ENCODE assay signal across 18 cellular contexts in the genomic region with DNA sequence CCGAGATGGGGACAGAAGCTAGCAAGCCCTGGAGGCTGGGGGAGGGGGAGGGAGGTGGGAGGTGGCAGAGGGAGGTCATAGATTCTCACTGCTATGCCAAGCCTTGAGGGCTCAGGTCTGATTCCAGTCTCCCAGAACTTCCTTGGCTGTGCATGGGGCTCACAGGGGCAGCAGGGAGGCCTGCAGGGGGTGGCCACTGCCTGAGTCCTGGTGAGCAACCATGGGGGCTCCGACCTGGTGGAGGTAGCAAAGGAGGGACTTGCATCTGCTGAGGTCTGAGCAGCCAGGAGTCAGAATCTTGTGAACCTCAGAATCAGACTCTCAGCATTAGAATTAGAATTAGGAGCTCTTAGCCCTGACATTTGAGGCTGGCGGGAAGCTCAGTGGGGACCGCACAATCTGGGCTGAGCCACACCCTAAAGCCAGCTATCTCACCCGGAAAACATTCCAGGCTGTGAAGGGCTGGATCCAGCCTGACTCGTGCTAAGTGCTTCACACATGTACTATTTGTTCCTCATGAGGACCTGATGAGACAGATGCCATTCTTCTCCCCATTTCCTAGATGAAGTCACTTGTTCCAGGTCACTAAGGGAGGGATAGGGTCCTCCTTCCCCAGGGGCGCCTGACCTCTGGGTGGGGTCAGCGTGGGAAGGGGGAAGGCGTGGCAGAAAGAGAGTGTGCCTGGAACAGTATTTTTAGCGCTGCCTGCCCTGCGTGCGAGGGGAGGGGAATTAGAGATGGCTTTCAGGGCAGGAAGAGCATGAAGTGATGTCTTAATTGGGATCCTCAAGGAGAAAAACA. TPM values are rescaled to one million over a fixed set of nuclear protein-coding genes. Genes with fewer than 3 reads are reported as not detected.
DNase-seq lines count a peak whose midpoint lies in the region; ATAC-seq and TF ChIP-seq lines count a peak whose summit lies in the region.
"Had no signal": no experiment of that assay in that cellular context is flagged by ENCODE, and none has a peak within 500 bp of the region (broad histone marks: within the 10 kb centered on the region; RNA-seq: fewer than 3 reads in every experiment).

No MANE protein-coding gene starts in this region.

- TF ChIP-seq CTCF in HCT116 (IDR thresholded peaks at IDR 0.05 in 2 of 3, conservative IDR thresholded peaks at IDR 0.05 in 1 of 3; ENCODE audit: borderline replicate concordance in 1 of 3, insufficient read depth in 1 of 3, low read depth in 2 of 3, low read length in 2 of 3) (no peak), epithelial cell of esophagus (IDR thresholded peaks at IDR 0.05; ENCODE audit: insufficient read depth, low read depth, low read length, missing control alignments) (no peak), type B pancreatic cell (conservative IDR thresholded peaks at IDR 0.05) (no peak), mesothelial cell of epicardium (IDR thresholded peaks at IDR 0.05; ENCODE audit: unreplicated experiment) (no peak)

- POLR2A ChIA-PET in HCT116 (lab: Charles Lee): no interaction called here

- 0 out of 2 replicates have a peak overlapping the region, but pooled peaks have one; percentile 14 for H3K9ac ChIP-seq in HCT116 (ENCODE audit: low read length)

- peaks cover 8 to 11% of the 10 kb centered on the region in 2 experiments for H3K4me1 ChIP-seq in HCT116 (ENCODE audit: control insufficient read depth in 1 of 2, insufficient read depth in 2 of 2, low read length in 2 of 2)
- H3K4me1 ChIP-seq: right lobe of liver had no signal

- no peaks in the 10 kb centered on the region for H3K79me2 ChIP-seq in HCT116 (ENCODE audit: insufficient read depth, low read length)

- peak overlapping the region; percentile 54 for H3K4me2 ChIP-seq in HCT116 (ENCODE audit: low read length)

- CTCF ChIA-PET in HCT116 (lab: Charles Lee): no interaction called here

- intact Hi-C loops in HCT116 (cut with micrococcal nuclease): no loop called here

- H3K27me3 Mint-ChIP-seq in type B pancreatic cell: peaks cover 13% of the 10 kb centered on the region
- H3K27me3 Mint-ChIP-seq in mesothelial cell of epicardium (ENCODE audit: low read depth): peaks cover under 1% of the 10 kb centered on the region
- H3K27me3 Mint-ChIP-seq: activated CD8-positive, alpha-beta T cell treated with anti-CD3 and anti-CD28 coated beads for 36 hours had no signal

- no peaks in the 10 kb centered on the region for H3K36me3 ChIP-seq in HCT116 (ENCODE audit: control insufficient read depth in 1 of 2, insufficient read depth in 2 of 2, low read length in 2 of 2)
- H3K36me3 ChIP-seq: right lobe of liver had no signal

- H3K9me2 ChIP-seq in HCT116 (ENCODE audit: insufficient read depth): no peaks in the 10 kb centered on the region

- H3K36me3 Mint-ChIP-seq in type B pancreatic cell: no peaks in the 10 kb centered on the region
- H3K36me3 Mint-ChIP-seq in mesothelial cell of epicardium: no peaks in the 10 kb centered on the region

- TF ChIP-seq RAD21 in HCT116 (IDR thresholded peaks at IDR 0.05; ENCODE audit: low read depth): no peak

- H3K9me3 ChIP-seq in HCT116 (ENCODE audit: control insufficient read depth in 1 of 2, insufficient read depth in 1 of 2, low read depth in 1 of 2, low read length in 2 of 2): no peaks in the 10 kb centered on the region
- H3K9me3 ChIP-seq: right lobe of liver had no signal

- no peak for TF ChIP-seq POLR2A in HCT116 (IDR thresholded peaks at IDR 0.05; ENCODE audit: borderline replicate concordance, extremely low read depth, insufficient read depth, insufficient read length)

- H3K4me3 ChIP-seq in HCT116 (replicated peaks in 1 of 2; ENCODE audit: low read depth in 1 of 2, low read length in 2 of 2) (no peak overlapping the region), epithelial cell of esophagus (ENCODE audit: low read length) (no peak overlapping the region)
- H3K4me3 ChIP-seq: right lobe of liver had no signal

- H2AFZ ChIP-seq in HCT116 (ENCODE audit: low read depth, low read length, poor library complexity, severe bottlenecking): peak overlapping the region; percentile 45

- H3K27me3 ChIP-seq in HCT116 (ENCODE audit: insufficient read depth, low read length): no peaks in the 10 kb centered on the region
- H3K27me3 ChIP-seq: right lobe of liver had no signal

- H3K27ac Mint-ChIP-seq in type B pancreatic cell (peak overlapping the region; percentile 60), mesothelial cell of epicardium (no peak overlapping the region)
- H3K27ac Mint-ChIP-seq: activated CD8-positive, alpha-beta T cell treated with anti-CD3 and anti-CD28 coated beads for 36 hours; activated T-helper 1 cell treated with anti-CD3 and anti-CD28 coated beads, Interleukin-12 subunit alpha, Interleukin-12 subunit beta, Interleukin-2, Interleukin-4 antibody, amounts not matched to agents 30 ng/mL and 10 ng/mL and 1 ng/mL, durations not matched to agents 14 hours and 24 hours and 36 hours had no signal

- RAD21 ChIA-PET in HCT116 (lab: Charles Lee; ENCODE audit: low non-redundant PET in 1 of 2, low total read pairs in 2 of 2, uncharacterized antibody in 2 of 2, unreplicated experiment in 2 of 2): no interaction called here

- no peak overlapping the region for H3K27ac ChIP-seq in HCT116 (ENCODE audit: low read depth, low read length)
- H3K27ac ChIP-seq: C4-2B, epithelial cell of prostate, right lobe of liver had no signal

- no TSS peak for BruUV-seq in HCT116 (replicated peaks; lab: Mats Ljungman, UMichigan)

- H4K20me1 ChIP-seq in HCT116 (ENCODE audit: insufficient read depth): no peaks in the 10 kb centered on the region

- DNase-seq in HCT116 (ENCODE audit: low read depth, low spot score): no peak
- DNase-seq in epithelial cell of esophagus (ENCODE audit: low read depth): peak; percentile 24
- no peak for DNase-seq in left lobe of liver (ENCODE audit: low spot score)
- DNase-seq in type B pancreatic cell (ENCODE audit: extremely low spot score, unreplicated experiment): no peak
- DNase-seq in mesothelial cell of epicardium (ENCODE audit: low spot score in 2 of 2, unreplicated experiment in 2 of 2): no peak
- no peak for DNase-seq in UCSD-AML1 (lab: John Stamatoyannopoulos, UW; ENCODE audit: unreplicated experiment)
- DNase-seq: activated CD8-positive, alpha-beta T cell treated with anti-CD3 and anti-CD28 coated beads for 36 hours; DMS79; H9; NCI-H1105 treated with DMSO at 0.1 percent for 48 hours; NCI-H510A treated with DMSO at 0.1 percent for 48 hours; PC-3; right lobe of liver; stimulated activated CD4-positive, alpha-beta T cell treated with anti-CD3 and anti-CD28 coated beads, Interleukin-4, amount 100 ng/mL, for 1 hour had no signal

- H3K4me1 Mint-ChIP-seq in type B pancreatic cell (ENCODE audit: unreplicated experiment) (peaks cover 30% of the 10 kb centered on the region), mesothelial cell of epicardium (no peaks in the 10 kb centered on the region)

- ATAC-seq in HCT116 (peak; percentile 77), left lobe of liver (peak; percentile 13), HG02981 (IDR thresholded peaks at IDR 0.05; ENCODE audit: unreplicated experiment) (no peak)
- ATAC-seq: activated CD8-positive, alpha-beta T cell treated with anti-CD3 and anti-CD28 coated beads for 36 hours; PC-3 had no signal

- H3K9me3 Mint-ChIP-seq in type B pancreatic cell (no peaks in the 10 kb centered on the region), mesothelial cell of epicardium (no peaks in the 10 kb centered on the region)
- H3K9me3 Mint-ChIP-seq: activated CD8-positive, alpha-beta T cell treated with anti-CD3 and anti-CD28 coated beads for 36 hours; activated T-helper 1 cell treated with anti-CD3 and anti-CD28 coated beads, Interleukin-12 subunit alpha, Interleukin-12 subunit beta, Interleukin-2, Interleukin-4 antibody, amounts not matched to agents 30 ng/mL and 10 ng/mL and 1 ng/mL, durations not matched to agents 14 hours and 24 hours and 36 hours; H9 had no signal

- no peak overlapping the region for H3K4me3 Mint-ChIP-seq in type B pancreatic cell
- H3K4me3 Mint-ChIP-seq in mesothelial cell of epicardium: no peak overlapping the region
- H3K4me3 Mint-ChIP-seq: activated CD8-positive, alpha-beta T cell treated with anti-CD3 and anti-CD28 coated beads for 36 hours; activated T-helper 1 cell treated with anti-CD3 and anti-CD28 coated beads, Interleukin-12 subunit alpha, Interleukin-12 subunit beta, Interleukin-2, Interleukin-4 antibody, amounts not matched to agents 30 ng/mL and 10 ng/mL and 1 ng/mL, durations not matched to agents 14 hours and 24 hours and 36 hours had no signal

TF ChIP-seq in HCT116, 20 proteins besides CTCF, POLR2A, EP300 and RAD21:
- TF ChIP-seq EZH2phosphoT487 (IDR thresholded peaks at IDR 0.05; ENCODE audit: borderline replicate concordance) (no peak), CEBPB (IDR thresholded peaks at IDR 0.05; ENCODE audit: low read depth) (no peak), ZBTB33 (IDR thresholded peaks at IDR 0.05; ENCODE audit: extremely low read depth, insufficient replicate concordance, low read length) (no peak), ELF1 (IDR thresholded peaks at IDR 0.05; ENCODE audit: borderline replicate concordance, low read depth) (no peak), MAX (IDR thresholded peaks at IDR 0.05) (0 out of 2 replicates have a peak, but pooled peaks have one; percentile 28)
- TF ChIP-seq, protein P1, sequence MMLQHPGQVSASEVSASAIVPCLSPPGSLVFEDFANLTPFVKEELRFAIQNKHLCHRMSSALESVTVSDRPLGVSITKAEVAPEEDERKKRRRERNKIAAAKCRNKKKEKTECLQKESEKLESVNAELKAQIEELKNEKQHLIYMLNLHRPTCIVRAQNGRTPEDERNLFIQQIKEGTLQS (IDR thresholded peaks at IDR 0.05): no peak

RNA-seq across cellular contexts. Expression of gene KCNJ12, which starts 17.3 kb away (rescaled TPM):
- total RNA-seq in HCT116 (2021; ENCODE audit: unreplicated experiment): 5.8 TPM
- polyA plus RNA-seq in HCT116 (2012): 4.2 and 5.1 TPM in 2 replicates
- 1.7 TPM for total RNA-seq in left lobe of liver
- total RNA-seq in type B pancreatic cell (ENCODE audit: low replicate concordance): 0.59 and 2.2 TPM in 2 replicates
- 0.53 to 0.76 TPM (median 0.54 TPM) in 3 replicates for total RNA-seq in mesothelial cell of epicardium
- total RNA-seq: activated CD8-positive, alpha-beta T cell treated with anti-CD3 and anti-CD28 coated beads for 36 hours; activated T-helper 1 cell treated with anti-CD3 and anti-CD28 coated beads, Interleukin-12 subunit alpha, Interleukin-12 subunit beta, Interleukin-2, Interleukin-4 antibody, amounts not matched to agents 30 ng/mL and 10 ng/mL and 1 ng/mL, durations not matched to agents 14 hours and 24 hours and 36 hours had no signal
